1 cellular context compared by ENCODE assay signal in the genomic region with DNA sequence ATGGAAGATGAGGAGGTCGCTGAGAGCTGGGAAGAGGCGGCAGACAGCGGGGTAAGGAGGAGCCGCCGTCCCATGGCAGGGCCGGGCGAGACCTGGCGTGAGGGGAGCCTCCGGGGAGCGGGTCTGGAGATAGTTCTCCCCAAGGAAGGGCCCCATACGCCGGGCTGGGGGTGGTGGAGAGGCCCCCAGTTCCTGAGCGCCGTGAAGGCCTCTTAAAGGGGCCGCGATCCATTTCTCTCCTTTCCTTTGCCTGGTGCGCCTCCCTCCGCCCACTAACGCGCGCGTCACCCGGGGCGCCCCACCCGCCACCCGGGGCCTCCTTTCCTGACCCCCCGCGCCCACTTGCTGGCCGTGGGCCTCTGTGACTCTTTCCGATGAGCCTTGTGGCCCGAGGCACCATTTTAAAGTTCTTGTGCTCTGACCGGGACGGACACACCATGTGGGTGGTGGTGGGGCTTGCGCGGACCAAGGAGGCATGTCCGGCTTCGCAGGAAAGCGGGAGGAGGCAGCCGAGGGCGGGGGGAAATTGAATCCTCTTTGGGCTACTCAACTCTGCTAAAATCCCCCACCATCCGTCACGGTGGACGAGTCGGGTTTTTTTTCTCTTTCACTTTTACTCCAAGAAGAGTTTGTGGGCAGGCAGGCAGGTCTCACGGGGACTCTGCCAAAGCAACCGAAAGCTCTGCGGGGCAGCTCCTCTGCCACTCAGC.
TF ChIP-seq lines count a peak whose summit lies in the region.

No MANE protein-coding gene starts in this region.

TF ChIP-seq in HepG2, 621 proteins besides CTCF, POLR2A, EP300 and RAD21 (continued from another document and continues in another):
- TF ChIP-seq, protein P1, sequence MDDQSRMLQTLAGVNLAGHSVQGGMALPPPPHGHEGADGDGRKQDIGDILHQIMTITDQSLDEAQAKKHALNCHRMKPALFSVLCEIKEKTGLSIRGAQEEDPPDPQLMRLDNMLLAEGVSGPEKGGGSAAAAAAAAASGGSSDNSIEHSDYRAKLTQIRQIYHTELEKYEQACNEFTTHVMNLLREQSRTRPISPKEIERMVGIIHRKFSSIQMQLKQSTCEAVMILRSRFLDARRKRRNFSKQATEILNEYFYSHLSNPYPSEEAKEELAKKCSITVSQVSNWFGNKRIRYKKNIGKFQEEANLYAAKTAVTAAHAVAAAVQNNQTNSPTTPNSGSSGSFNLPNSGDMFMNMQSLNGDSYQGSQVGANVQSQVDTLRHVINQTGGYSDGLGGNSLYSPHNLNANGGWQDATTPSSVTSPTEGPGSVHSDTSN (CRISPR knock-in tag; IDR thresholded peaks at IDR 0.05; ENCODE audit: borderline replicate concordance): 0 out of 2 replicates have a peak, but pooled peaks have one; percentile 24
- TF ChIP-seq POLR2G (IDR thresholded peaks at IDR 0.05; ENCODE audit: low read depth, low read length): peak; percentile 79; the same call in 1 of the 2 replicates
- no peak; the same call in 1 of the 2 replicates for TF ChIP-seq TMF1 (CRISPR knock-in tag; IDR thresholded peaks at IDR 0.05; ENCODE audit: low read depth)
- TF ChIP-seq SMARCC2 (IDR thresholded peaks at IDR 0.05): no peak
- peak; percentile 8; the same call in 1 of the 2 replicates for TF ChIP-seq SP5 (CRISPR knock-in tag; IDR thresholded peaks at IDR 0.05; ENCODE audit: borderline replicate concordance, low read depth)
- TF ChIP-seq, protein P2, sequence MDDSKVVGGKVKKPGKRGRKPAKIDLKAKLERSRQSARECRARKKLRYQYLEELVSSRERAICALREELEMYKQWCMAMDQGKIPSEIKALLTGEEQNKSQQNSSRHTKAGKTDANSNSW (CRISPR knock-in tag; IDR thresholded peaks at IDR 0.05; ENCODE audit: borderline replicate concordance): peak; percentile 63; the same call in 1 of the 2 replicates
- peak; percentile 22 to 90; a peak in 2 of 4 replicates for TF ChIP-seq KLF16 (CRISPR knock-in tag; IDR thresholded peaks at IDR 0.05)
- TF ChIP-seq, protein P3, sequence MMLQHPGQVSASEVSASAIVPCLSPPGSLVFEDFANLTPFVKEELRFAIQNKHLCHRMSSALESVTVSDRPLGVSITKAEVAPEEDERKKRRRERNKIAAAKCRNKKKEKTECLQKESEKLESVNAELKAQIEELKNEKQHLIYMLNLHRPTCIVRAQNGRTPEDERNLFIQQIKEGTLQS (CRISPR knock-in tag; IDR thresholded peaks at IDR 0.05): no peak
- TF ChIP-seq, protein P4, sequence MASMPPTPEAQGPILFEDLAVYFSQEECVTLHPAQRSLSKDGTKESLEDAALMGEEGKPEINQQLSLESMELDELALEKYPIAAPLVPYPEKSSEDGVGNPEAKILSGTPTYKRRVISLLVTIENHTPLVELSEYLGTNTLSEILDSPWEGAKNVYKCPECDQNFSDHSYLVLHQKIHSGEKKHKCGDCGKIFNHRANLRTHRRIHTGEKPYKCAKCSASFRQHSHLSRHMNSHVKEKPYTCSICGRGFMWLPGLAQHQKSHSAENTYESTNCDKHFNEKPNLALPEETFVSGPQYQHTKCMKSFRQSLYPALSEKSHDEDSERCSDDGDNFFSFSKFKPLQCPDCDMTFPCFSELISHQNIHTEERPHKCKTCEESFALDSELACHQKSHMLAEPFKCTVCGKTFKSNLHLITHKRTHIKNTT (CRISPR knock-in tag; IDR thresholded peaks at IDR 0.05): 0 out of 2 replicates have a peak, but pooled peaks have one; percentile 29
- TF ChIP-seq, protein P5, sequence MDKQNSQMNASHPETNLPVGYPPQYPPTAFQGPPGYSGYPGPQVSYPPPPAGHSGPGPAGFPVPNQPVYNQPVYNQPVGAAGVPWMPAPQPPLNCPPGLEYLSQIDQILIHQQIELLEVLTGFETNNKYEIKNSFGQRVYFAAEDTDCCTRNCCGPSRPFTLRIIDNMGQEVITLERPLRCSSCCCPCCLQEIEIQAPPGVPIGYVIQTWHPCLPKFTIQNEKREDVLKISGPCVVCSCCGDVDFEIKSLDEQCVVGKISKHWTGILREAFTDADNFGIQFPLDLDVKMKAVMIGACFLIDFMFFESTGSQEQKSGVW (CRISPR knock-in tag; IDR thresholded peaks at IDR 0.05; ENCODE audit: borderline replicate concordance): no peak
- TF ChIP-seq HDAC2 (CRISPR knock-in tag; IDR thresholded peaks at IDR 0.05): peak; percentile 33
- peak; percentile 67; the same call in 1 of the 2 replicates for TF ChIP-seq ZNF317 (CRISPR knock-in tag; IDR thresholded peaks at IDR 0.05)
- TF ChIP-seq ISL2 (CRISPR knock-in tag; IDR thresholded peaks at IDR 0.05): peak; percentile 50
- peak; percentile 62 for TF ChIP-seq NRL (CRISPR knock-in tag; IDR thresholded peaks at IDR 0.05; ENCODE audit: borderline replicate concordance)
- peak; percentile 82; the same call in 1 of the 2 replicates for TF ChIP-seq XBP1 (CRISPR knock-in tag; IDR thresholded peaks at IDR 0.05)
- TF ChIP-seq, protein P6, sequence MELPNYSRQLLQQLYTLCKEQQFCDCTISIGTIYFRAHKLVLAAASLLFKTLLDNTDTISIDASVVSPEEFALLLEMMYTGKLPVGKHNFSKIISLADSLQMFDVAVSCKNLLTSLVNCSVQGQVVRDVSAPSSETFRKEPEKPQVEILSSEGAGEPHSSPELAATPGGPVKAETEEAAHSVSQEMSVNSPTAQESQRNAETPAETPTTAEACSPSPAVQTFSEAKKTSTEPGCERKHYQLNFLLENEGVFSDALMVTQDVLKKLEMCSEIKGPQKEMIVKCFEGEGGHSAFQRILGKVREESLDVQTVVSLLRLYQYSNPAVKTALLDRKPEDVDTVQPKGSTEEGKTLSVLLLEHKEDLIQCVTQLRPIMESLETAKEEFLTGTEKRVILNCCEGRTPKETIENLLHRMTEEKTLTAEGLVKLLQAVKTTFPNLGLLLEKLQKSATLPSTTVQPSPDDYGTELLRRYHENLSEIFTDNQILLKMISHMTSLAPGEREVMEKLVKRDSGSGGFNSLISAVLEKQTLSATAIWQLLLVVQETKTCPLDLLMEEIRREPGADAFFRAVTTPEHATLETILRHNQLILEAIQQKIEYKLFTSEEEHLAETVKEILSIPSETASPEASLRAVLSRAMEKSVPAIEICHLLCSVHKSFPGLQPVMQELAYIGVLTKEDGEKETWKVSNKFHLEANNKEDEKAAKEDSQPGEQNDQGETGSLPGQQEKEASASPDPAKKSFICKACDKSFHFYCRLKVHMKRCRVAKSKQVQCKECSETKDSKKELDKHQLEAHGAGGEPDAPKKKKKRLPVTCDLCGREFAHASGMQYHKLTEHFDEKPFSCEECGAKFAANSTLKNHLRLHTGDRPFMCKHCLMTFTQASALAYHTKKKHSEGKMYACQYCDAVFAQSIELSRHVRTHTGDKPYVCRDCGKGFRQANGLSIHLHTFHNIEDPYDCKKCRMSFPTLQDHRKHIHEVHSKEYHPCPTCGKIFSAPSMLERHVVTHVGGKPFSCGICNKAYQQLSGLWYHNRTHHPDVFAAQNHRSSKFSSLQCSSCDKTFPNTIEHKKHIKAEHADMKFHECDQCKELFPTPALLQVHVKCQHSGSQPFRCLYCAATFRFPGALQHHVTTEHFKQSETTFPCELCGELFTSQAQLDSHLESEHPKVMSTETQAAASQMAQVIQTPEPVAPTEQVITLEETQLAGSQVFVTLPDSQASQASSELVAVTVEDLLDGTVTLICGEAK (IDR thresholded peaks at IDR 0.05): no peak
- TF ChIP-seq, protein P6 (CRISPR knock-in tag; IDR thresholded peaks at IDR 0.05): peak; percentile 85
- 0 out of 2 replicates have a peak, but pooled peaks have one; percentile 12 for TF ChIP-seq PPARG (CRISPR knock-in tag; conservative IDR thresholded peaks at IDR 0.05)
- peak; percentile 95 for TF ChIP-seq ZSCAN31 (CRISPR knock-in tag; IDR thresholded peaks at IDR 0.05; ENCODE audit: low read depth)
- TF ChIP-seq ZNF780A (CRISPR knock-in tag; IDR thresholded peaks at IDR 0.05): no peak
- TF ChIP-seq, protein P7, sequence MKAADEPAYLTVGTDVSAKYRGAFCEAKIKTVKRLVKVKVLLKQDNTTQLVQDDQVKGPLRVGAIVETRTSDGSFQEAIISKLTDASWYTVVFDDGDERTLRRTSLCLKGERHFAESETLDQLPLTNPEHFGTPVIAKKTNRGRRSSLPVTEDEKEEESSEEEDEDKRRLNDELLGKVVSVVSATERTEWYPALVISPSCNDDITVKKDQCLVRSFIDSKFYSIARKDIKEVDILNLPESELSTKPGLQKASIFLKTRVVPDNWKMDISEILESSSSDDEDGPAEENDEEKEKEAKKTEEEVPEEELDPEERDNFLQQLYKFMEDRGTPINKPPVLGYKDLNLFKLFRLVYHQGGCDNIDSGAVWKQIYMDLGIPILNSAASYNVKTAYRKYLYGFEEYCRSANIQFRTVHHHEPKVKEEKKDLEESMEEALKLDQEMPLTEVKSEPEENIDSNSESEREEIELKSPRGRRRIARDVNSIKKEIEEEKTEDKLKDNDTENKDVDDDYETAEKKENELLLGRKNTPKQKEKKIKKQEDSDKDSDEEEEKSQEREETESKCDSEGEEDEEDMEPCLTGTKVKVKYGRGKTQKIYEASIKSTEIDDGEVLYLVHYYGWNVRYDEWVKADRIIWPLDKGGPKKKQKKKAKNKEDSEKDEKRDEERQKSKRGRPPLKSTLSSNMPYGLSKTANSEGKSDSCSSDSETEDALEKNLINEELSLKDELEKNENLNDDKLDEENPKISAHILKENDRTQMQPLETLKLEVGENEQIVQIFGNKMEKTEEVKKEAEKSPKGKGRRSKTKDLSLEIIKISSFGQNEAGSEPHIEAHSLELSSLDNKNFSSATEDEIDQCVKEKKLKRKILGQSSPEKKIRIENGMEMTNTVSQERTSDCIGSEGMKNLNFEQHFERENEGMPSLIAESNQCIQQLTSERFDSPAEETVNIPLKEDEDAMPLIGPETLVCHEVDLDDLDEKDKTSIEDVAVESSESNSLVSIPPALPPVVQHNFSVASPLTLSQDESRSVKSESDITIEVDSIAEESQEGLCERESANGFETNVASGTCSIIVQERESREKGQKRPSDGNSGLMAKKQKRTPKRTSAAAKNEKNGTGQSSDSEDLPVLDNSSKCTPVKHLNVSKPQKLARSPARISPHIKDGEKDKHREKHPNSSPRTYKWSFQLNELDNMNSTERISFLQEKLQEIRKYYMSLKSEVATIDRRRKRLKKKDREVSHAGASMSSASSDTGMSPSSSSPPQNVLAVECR (CRISPR knock-in tag; IDR thresholded peaks at IDR 0.05; ENCODE audit: borderline replicate concordance): peak; percentile 77
- TF ChIP-seq, protein P8, sequence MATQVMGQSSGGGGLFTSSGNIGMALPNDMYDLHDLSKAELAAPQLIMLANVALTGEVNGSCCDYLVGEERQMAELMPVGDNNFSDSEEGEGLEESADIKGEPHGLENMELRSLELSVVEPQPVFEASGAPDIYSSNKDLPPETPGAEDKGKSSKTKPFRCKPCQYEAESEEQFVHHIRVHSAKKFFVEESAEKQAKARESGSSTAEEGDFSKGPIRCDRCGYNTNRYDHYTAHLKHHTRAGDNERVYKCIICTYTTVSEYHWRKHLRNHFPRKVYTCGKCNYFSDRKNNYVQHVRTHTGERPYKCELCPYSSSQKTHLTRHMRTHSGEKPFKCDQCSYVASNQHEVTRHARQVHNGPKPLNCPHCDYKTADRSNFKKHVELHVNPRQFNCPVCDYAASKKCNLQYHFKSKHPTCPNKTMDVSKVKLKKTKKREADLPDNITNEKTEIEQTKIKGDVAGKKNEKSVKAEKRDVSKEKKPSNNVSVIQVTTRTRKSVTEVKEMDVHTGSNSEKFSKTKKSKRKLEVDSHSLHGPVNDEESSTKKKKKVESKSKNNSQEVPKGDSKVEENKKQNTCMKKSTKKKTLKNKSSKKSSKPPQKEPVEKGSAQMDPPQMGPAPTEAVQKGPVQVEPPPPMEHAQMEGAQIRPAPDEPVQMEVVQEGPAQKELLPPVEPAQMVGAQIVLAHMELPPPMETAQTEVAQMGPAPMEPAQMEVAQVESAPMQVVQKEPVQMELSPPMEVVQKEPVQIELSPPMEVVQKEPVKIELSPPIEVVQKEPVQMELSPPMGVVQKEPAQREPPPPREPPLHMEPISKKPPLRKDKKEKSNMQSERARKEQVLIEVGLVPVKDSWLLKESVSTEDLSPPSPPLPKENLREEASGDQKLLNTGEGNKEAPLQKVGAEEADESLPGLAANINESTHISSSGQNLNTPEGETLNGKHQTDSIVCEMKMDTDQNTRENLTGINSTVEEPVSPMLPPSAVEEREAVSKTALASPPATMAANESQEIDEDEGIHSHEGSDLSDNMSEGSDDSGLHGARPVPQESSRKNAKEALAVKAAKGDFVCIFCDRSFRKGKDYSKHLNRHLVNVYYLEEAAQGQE (IDR thresholded peaks at IDR 0.05; ENCODE audit: borderline replicate concordance in 1 of 2, low read depth in 1 of 2, low read length in 2 of 2): no peak
- TF ChIP-seq, protein P9, sequence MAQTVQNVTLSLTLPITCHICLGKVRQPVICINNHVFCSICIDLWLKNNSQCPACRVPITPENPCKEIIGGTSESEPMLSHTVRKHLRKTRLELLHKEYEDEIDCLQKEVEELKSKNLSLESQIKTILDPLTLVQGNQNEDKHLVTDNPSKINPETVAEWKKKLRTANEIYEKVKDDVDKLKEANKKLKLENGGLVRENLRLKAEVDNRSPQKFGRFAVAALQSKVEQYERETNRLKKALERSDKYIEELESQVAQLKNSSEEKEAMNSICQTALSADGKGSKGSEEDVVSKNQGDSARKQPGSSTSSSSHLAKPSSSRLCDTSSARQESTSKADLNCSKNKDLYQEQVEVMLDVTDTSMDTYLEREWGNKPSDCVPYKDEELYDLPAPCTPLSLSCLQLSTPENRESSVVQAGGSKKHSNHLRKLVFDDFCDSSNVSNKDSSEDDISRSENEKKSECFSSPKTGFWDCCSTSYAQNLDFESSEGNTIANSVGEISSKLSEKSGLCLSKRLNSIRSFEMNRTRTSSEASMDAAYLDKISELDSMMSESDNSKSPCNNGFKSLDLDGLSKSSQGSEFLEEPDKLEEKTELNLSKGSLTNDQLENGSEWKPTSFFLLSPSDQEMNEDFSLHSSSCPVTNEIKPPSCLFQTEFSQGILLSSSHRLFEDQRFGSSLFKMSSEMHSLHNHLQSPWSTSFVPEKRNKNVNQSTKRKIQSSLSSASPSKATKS (CRISPR knock-in tag; IDR thresholded peaks at IDR 0.05): no peak
- TF ChIP-seq NR2F6 (IDR thresholded peaks at IDR 0.05): no peak
- no peak for TF ChIP-seq NR2F6 (CRISPR knock-in tag; IDR thresholded peaks at IDR 0.05)
- TF ChIP-seq FOXK1 (CRISPR knock-in tag; IDR thresholded peaks at IDR 0.05; ENCODE audit: borderline replicate concordance, low read depth): no peak
